In genomic region chr10:24917979-24918378, GRCh38 we compare ENCODE assay signal across 8 cellular contexts. TPM values are rescaled to one million over a fixed set of nuclear protein-coding genes. Genes with fewer than 3 reads are reported as not detected.
"Had no signal": no experiment of that assay in that cellular context is flagged by ENCODE, and none has a peak within 500 bp of the region (broad histone marks: within the 10 kb centered on the region; RNA-seq: fewer than 3 reads in every experiment).

No MANE protein-coding gene starts in this region.

- H3K4me3 ChIP-seq: GM23338, HAP-1 had no signal

- H3K4me1 ChIP-seq: HAP-1 had no signal

- H3K9me3 ChIP-seq: HAP-1 had no signal

- H3K27ac ChIP-seq: HL-60 had no signal

- H3K27ac Mint-ChIP-seq: GM23338, IgD-negative memory B cell had no signal

- H3K36me3 ChIP-seq: HAP-1 had no signal

- ATAC-seq: GM23338, HCT116 had no signal

- DNase-seq: H7, KG1 had no signal

- H3K4me3 Mint-ChIP-seq: GM23338, IgD-negative memory B cell had no signal

- H2AFZ ChIP-seq: GM23338 had no signal

- H3K36me3 Mint-ChIP-seq: IgD-negative memory B cell had no signal

- H3K27me3 Mint-ChIP-seq: IgD-negative memory B cell had no signal

- H3K4me2 ChIP-seq: GM23338 had no signal

RNA-seq across cellular contexts. Expression of gene PRTFDC1, which starts 34.4 kb away (rescaled TPM):
- total RNA-seq: HT1080 had no signal
- polyA plus RNA-seq: IgD-negative memory B cell had no signal
